ENCODE assay signal across 1 cellular context in genomic region chr1:186636786-186637185, GRCh38.
TF ChIP-seq lines count a peak whose summit lies in the region.

No MANE protein-coding gene starts in this region.

TF ChIP-seq in SK-N-SH treated with all-trans-retinoic acid at 6 μM for 48 hours, 23 proteins besides CTCF, POLR2A, EP300 and RAD21 (continued from another document):
- no peak for TF ChIP-seq CREB5 (CRISPR knock-in tag; IDR thresholded peaks at IDR 0.05; ENCODE audit: low read depth)
- TF ChIP-seq ISL1 (CRISPR knock-in tag; IDR thresholded peaks at IDR 0.05) = no peak
- no peak for TF ChIP-seq ZC3H10 (CRISPR knock-in tag; IDR thresholded peaks at IDR 0.05)
- TF ChIP-seq TOX (CRISPR knock-in tag; IDR thresholded peaks at IDR 0.05; ENCODE audit: borderline replicate concordance) = no peak
- no peak for TF ChIP-seq ARNTL (CRISPR knock-in tag; IDR thresholded peaks at IDR 0.05; ENCODE audit: borderline replicate concordance, low read depth)
- no peak for TF ChIP-seq ESRRG (CRISPR knock-in tag; IDR thresholded peaks at IDR 0.05)
- no peak for TF ChIP-seq ZNF8 (CRISPR knock-in tag; IDR thresholded peaks at IDR 0.05)
- TF ChIP-seq CSRNP3 (CRISPR knock-in tag; IDR thresholded peaks at IDR 0.05) = no peak
- TF ChIP-seq RARB (CRISPR knock-in tag; IDR thresholded peaks at IDR 0.05) = no peak
- TF ChIP-seq, protein P1, sequence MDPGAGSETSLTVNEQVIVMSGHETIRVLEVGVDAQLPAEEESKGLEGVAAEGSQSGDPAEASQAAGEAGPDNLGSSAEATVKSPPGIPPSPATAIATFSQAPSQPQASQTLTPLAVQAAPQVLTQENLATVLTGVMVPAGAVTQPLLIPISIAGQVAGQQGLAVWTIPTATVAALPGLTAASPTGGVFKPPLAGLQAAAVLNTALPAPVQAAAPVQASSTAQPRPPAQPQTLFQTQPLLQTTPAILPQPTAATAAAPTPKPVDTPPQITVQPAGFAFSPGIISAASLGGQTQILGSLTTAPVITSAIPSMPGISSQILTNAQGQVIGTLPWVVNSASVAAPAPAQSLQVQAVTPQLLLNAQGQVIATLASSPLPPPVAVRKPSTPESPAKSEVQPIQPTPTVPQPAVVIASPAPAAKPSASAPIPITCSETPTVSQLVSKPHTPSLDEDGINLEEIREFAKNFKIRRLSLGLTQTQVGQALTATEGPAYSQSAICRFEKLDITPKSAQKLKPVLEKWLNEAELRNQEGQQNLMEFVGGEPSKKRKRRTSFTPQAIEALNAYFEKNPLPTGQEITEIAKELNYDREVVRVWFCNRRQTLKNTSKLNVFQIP (CRISPR knock-in tag; IDR thresholded peaks at IDR 0.05; ENCODE audit: borderline replicate concordance, low read depth) = no peak
